In the genomic region with DNA sequence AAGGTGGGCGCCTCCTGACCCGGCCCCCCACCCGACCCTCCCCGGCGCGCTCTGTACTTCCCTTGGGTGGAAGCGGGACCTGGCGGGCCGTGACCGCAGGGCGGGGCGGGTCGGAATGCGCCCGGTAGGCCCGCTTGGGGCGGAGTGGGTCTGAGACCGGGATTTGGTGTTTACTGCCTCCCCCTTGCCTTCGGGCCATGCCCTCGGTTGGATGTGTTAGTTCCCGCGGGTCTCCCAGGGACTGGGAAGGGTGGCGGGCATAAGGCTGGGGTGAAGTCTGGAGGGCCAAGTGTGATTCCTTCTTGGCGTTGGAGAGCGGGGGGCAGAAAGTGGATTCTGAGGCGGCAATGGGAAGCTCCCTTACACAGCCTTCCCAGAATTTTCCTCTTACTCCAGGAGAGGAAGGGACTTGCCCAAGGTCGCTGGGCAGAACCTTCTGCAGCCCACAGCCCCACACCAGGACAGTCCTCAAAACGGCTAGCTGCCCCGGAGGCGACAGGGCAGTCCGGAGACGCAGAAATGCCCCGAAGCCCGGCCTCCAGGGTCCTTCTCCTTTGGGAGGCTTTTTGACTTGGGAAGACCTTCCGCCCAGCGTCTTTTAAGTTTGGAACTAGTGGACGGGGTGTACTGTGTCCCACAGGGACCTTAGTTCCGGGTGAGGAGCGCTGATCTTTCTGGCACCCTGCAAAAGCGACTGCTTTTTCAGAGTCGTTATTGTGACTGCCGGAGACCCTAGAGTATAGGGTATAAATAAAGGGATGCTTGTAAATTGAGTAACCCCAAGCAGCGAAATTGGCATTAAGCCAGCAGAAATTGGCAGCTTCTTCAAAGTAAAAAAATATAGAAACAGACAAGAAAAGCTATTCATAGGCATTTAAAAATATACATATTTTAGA, we compare ENCODE assay signal across 8 cellular contexts. TPM values are rescaled to one million over a fixed set of nuclear protein-coding genes. Genes with fewer than 3 reads are reported as not detected.
A peak's percentile ranks its signal among the peaks of the same experiment; 100 is the strongest.
DNase-seq lines count a peak whose midpoint lies in the region; ATAC-seq and TF ChIP-seq lines count a peak whose summit lies in the region.

No MANE protein-coding gene starts in this region.

- peaks cover 4% of the 10 kb centered on the region for H3K36me3 Mint-ChIP-seq in activated naive CD4-positive, alpha-beta T cell treated with anti-CD3 and anti-CD28 coated beads for 36 hours (ENCODE audit: low read depth)
- peaks cover 19% of the 10 kb centered on the region for H3K36me3 Mint-ChIP-seq in nephron (ENCODE audit: low read depth)

- intact Hi-C loops in activated naive CD4-positive, alpha-beta T cell treated with anti-CD3 and anti-CD28 coated beads for 36 hours (cut with micrococcal nuclease), result loop anchor here (1.0 to 5.0 kb wide), 3 partner anchors 38 to 643 kb away; partner anchors contain the start of gene ADM
- intact Hi-C loops in HCT116 (cut with micrococcal nuclease), result no loop called here

- H3K27me3 ChIP-seq in HCT116 (ENCODE audit: insufficient read depth, low read length), result no peaks in the 10 kb centered on the region
- H3K27me3 ChIP-seq in fibroblast of lung (ENCODE audit: control insufficient read depth, insufficient read depth, low read length), result no peaks in the 10 kb centered on the region

- H3K27me3 Mint-ChIP-seq in activated naive CD4-positive, alpha-beta T cell treated with anti-CD3 and anti-CD28 coated beads for 36 hours (ENCODE audit: low read depth), result peaks cover 34% of the 10 kb centered on the region
- H3K27me3 Mint-ChIP-seq in nephron (ENCODE audit: low read depth), result peaks cover 13% of the 10 kb centered on the region

- peak; percentile 27 for DNase-seq in activated naive CD4-positive, alpha-beta T cell treated with anti-CD3 and anti-CD28 coated beads for 36 hours
- no peak for DNase-seq in activated naive CD4-positive, alpha-beta T cell treated with Interleukin-2 at 50 U/mL for 16 hours
- DNase-seq in HCT116 (ENCODE audit: low read depth, low spot score) (no peak), LHCN-M2 (ENCODE audit: low read depth) (peak; percentile 55), fibroblast of lung (ENCODE audit: low read depth in 2 of 2) (peak; percentile 48 to 54), SKM-1 treated with dmso at 0.1 percent for 144 hours (lab: John Stamatoyannopoulos, UW; ENCODE audit: unreplicated experiment) (no peak)
- peak; percentile 61 for DNase-seq in activated CD8-positive, alpha-beta memory T cell treated with anti-CD3 and anti-CD28 coated beads, Interleukin-2, amount 50 U/mL, for 48 hours

- TF ChIP-seq CTCF in HCT116 (IDR thresholded peaks at IDR 0.05 in 2 of 3, conservative IDR thresholded peaks at IDR 0.05 in 1 of 3; ENCODE audit: borderline replicate concordance in 1 of 3, insufficient read depth in 1 of 3, low read depth in 2 of 3, low read length in 2 of 3) (no peak), fibroblast of lung (conservative IDR thresholded peaks at IDR 0.05 in 1 of 2, IDR thresholded peaks at IDR 0.05 in 1 of 2; ENCODE audit: low read depth in 1 of 2, low read length in 2 of 2) (no peak), nephron (IDR thresholded peaks at IDR 0.05; ENCODE audit: unreplicated experiment in 3 of 3) (no peak)

- BruUV-seq in HCT116 (replicated peaks; lab: Mats Ljungman, UMichigan), result no TSS peak

- H3K36me3 ChIP-seq in HCT116 (ENCODE audit: control insufficient read depth in 1 of 2, insufficient read depth in 2 of 2, low read length in 2 of 2), result no peaks in the 10 kb centered on the region
- H3K36me3 ChIP-seq in fibroblast of lung (ENCODE audit: control insufficient read depth, insufficient read depth, low read length), result no peaks in the 10 kb centered on the region

- H2AFZ ChIP-seq in HCT116 (ENCODE audit: low read depth, low read length, poor library complexity, severe bottlenecking), result no peak overlapping the region
- peak overlapping the region; percentile 66 for H2AFZ ChIP-seq in fibroblast of lung (ENCODE audit: low read length)

- H3K79me2 ChIP-seq in HCT116 (ENCODE audit: insufficient read depth, low read length) (peaks cover 29% of the 10 kb centered on the region), fibroblast of lung (ENCODE audit: control insufficient read depth, insufficient read depth, low read length) (peaks cover 53% of the 10 kb centered on the region)

- ATAC-seq in HCT116, result peak; percentile 69

- H3K9me3 ChIP-seq in HCT116 (ENCODE audit: control insufficient read depth in 1 of 2, insufficient read depth in 1 of 2, low read depth in 1 of 2, low read length in 2 of 2) (peaks cover 0 to 7% of the 10 kb centered on the region in 2 experiments; a peak in 1 of 4 replicates), fibroblast of lung (ENCODE audit: control insufficient read depth, insufficient read depth, low read depth, low read length) (no peaks in the 10 kb centered on the region)

- peaks cover 8% of the 10 kb centered on the region for H3K9me3 Mint-ChIP-seq in activated naive CD4-positive, alpha-beta T cell treated with anti-CD3 and anti-CD28 coated beads for 36 hours
- H3K9me3 Mint-ChIP-seq in nephron, result peaks cover 11% of the 10 kb centered on the region

- H3K27ac ChIP-seq in HCT116 (ENCODE audit: low read depth, low read length) (peak overlapping the region; percentile 60), fibroblast of lung (ENCODE audit: insufficient read depth, low read length) (peak overlapping the region; percentile 91)

- H3K4me2 ChIP-seq in HCT116 (ENCODE audit: low read length) (peak overlapping the region; percentile 89), fibroblast of lung (ENCODE audit: extremely low read depth, insufficient read depth, low read length) (peak overlapping the region; percentile 28)

- peaks cover 17% of the 10 kb centered on the region for H3K4me1 Mint-ChIP-seq in activated naive CD4-positive, alpha-beta T cell treated with anti-CD3 and anti-CD28 coated beads for 36 hours (ENCODE audit: low read depth)
- peaks cover 6% of the 10 kb centered on the region for H3K4me1 Mint-ChIP-seq in nephron

- no peak for TF ChIP-seq RAD21 in HCT116 (IDR thresholded peaks at IDR 0.05; ENCODE audit: low read depth)

- H3K4me3 ChIP-seq in HCT116 (replicated peaks in 1 of 2; ENCODE audit: low read depth in 1 of 2, low read length in 2 of 2) (peak overlapping the region; percentile 61 to 69), fibroblast of lung (replicated peaks in 1 of 4; ENCODE audit: control extremely low read depth in 1 of 4, insufficient read depth in 1 of 4, low read depth in 3 of 4, low read length in 4 of 4) (peak overlapping the region; percentile 87 to 99 (median 94))

- CTCF ChIA-PET in activated naive CD4-positive, alpha-beta T cell treated with anti-CD3 and anti-CD28 coated beads for 36 hours (lab: Charles Lee), result interaction anchor here (0.9 kb wide), 1 partner anchor 63 kb away, joined by 3 read pairs; no protein-coding TSS in a partner anchor
- CTCF ChIA-PET in HCT116 (lab: Charles Lee), result no interaction called here

- RAD21 ChIA-PET in HCT116 (lab: Charles Lee; ENCODE audit: low non-redundant PET in 1 of 2, low total read pairs in 2 of 2, uncharacterized antibody in 2 of 2, unreplicated experiment in 2 of 2), result no interaction called here

- no peak overlapping the region for H3K27ac Mint-ChIP-seq in activated naive CD4-positive, alpha-beta T cell treated with anti-CD3 and anti-CD28 coated beads for 36 hours
- no peak overlapping the region for H3K27ac Mint-ChIP-seq in nephron

- H3K4me3 Mint-ChIP-seq in activated naive CD4-positive, alpha-beta T cell treated with anti-CD3 and anti-CD28 coated beads for 36 hours, result peak overlapping the region; percentile 85
- H3K4me3 Mint-ChIP-seq in nephron, result peak overlapping the region; percentile 87 to 93 (median 91)

- POLR2A ChIA-PET in HCT116 (lab: Charles Lee), result no interaction called here

- no peak for TF ChIP-seq POLR2A in HCT116 (IDR thresholded peaks at IDR 0.05; ENCODE audit: borderline replicate concordance, extremely low read depth, insufficient read depth, insufficient read length)

- H3K9me2 ChIP-seq in HCT116 (ENCODE audit: insufficient read depth), result no peaks in the 10 kb centered on the region

- H3K4me1 ChIP-seq in HCT116 (ENCODE audit: control insufficient read depth in 1 of 2, insufficient read depth in 2 of 2, low read length in 2 of 2), result peaks cover 6 to 13% of the 10 kb centered on the region in 2 experiments
- H3K4me1 ChIP-seq in fibroblast of lung (ENCODE audit: control insufficient read depth, extremely low read depth, insufficient read depth, low read length), result peaks cover 3% of the 10 kb centered on the region

- 0 out of 2 replicates have a peak, but pooled peaks cover 3% of the 10 kb centered on the region for H4K20me1 ChIP-seq in HCT116 (ENCODE audit: insufficient read depth)
- H4K20me1 ChIP-seq in fibroblast of lung (ENCODE audit: control insufficient read depth, extremely low read depth, insufficient read depth, low read length), result no peaks in the 10 kb centered on the region

- H3K9ac ChIP-seq in HCT116 (ENCODE audit: low read length) (peak overlapping the region; percentile 66), fibroblast of lung (ENCODE audit: insufficient read depth, low read length) (peak overlapping the region; percentile 79)

TF ChIP-seq in HCT116, 20 proteins besides CTCF, POLR2A, EP300 and RAD21:
- TF ChIP-seq YY1 (IDR thresholded peaks at IDR 0.05; ENCODE audit: extremely low read depth, insufficient replicate concordance, low read depth, low read length) (no peak), CBX3 (IDR thresholded peaks at IDR 0.05; ENCODE audit: low read depth) (no peak), ZFX (IDR thresholded peaks at IDR 0.05) (0 out of 2 replicates have a peak, but pooled peaks have one; percentile 27), SP1 (IDR thresholded peaks at IDR 0.05; ENCODE audit: low read depth) (no peak), FOSL1 (IDR thresholded peaks at IDR 0.05; ENCODE audit: low read depth) (no peak)
TF ChIP-seq in HCT116: peak in this region for 1.

RNA-seq across cellular contexts. Expression of gene SWAP70, which starts 0.6 kb away (rescaled TPM):
- total RNA-seq in activated naive CD4-positive, alpha-beta T cell treated with anti-CD3 and anti-CD28 coated beads for 36 hours, result 1 to 10 TPM; 8.2 to 9.5 TPM
- total RNA-seq in HCT116 (2021; ENCODE audit: unreplicated experiment), result 20.6 TPM
- 7.3 and 7.8 TPM in 2 replicates for polyA plus RNA-seq in HCT116 (2012)
- 19.4 and 24.1 TPM in 2 replicates for total RNA-seq in LHCN-M2 (2014; rRNA removed)
- 20.1 TPM for polyA plus RNA-seq in LHCN-M2 (2012)
- total RNA-seq in fibroblast of lung, result 28.2 and 45.1 TPM in 2 replicates
- 45.4 and 74.4 TPM in 2 replicates for polyA plus RNA-seq in fibroblast of lung
- 33.8 and 58.0 TPM in 2 replicates for polyA plus RNA-seq in fibroblast of lung (2012)
- polyA minus RNA-seq in fibroblast of lung (ENCODE audit: low replicate concordance), result 23.5 and 25.1 TPM in 2 replicates

Comparison
In these comparisons a context has a peak if more than half of its experiments do, and no peak if none do; other contexts are left out.
1. DNase-seq: peak in activated naive CD4-positive, alpha-beta T cell treated with anti-CD3 and anti-CD28 coated beads for 36 hours (single experiment), LHCN-M2 (single experiment), activated CD8-positive, alpha-beta memory T cell treated with anti-CD3 and anti-CD28 coated beads, Interleukin-2, amount 50 U/mL, for 48 hours (single experiment) and fibroblast of lung (2 of 2); none in activated naive CD4-positive, alpha-beta T cell treated with Interleukin-2 at 50 U/mL for 16 hours (single experiment), HCT116 (single experiment) and SKM-1 treated with dmso at 0.1 percent for 144 hours (single experiment).